Comparison of ENCODE assay signal across 8 cellular contexts in genomic region chr21:15730484-15731242, GRCh38. TPM values are rescaled to one million over a fixed set of nuclear protein-coding genes. Genes with fewer than 3 reads are reported as not detected.
DNase-seq lines count a peak whose midpoint lies in the region; ATAC-seq and TF ChIP-seq lines count a peak whose summit lies in the region.

No MANE protein-coding gene starts in this region.

- dilution Hi-C loops in mammary epithelial cell (cut with HindIII; ENCODE audit: low sequenced_read_pairs), result no loop called here

- in situ Hi-C loops in mammary epithelial cell (cut with MboI; ENCODE audit: low sequenced_read_pairs in 2 of 2), result no loop called here

- H3K4me1 ChIP-seq in mammary epithelial cell (ENCODE audit: insufficient read depth, low read length) (no peaks in the 10 kb centered on the region), lower lobe of right lung (peaks cover 46% of the 10 kb centered on the region), thymus (ENCODE audit: control insufficient read depth, insufficient read depth, low read length) (peaks cover 5% of the 10 kb centered on the region)

- no peaks in the 10 kb centered on the region for H3K36me3 ChIP-seq in mammary epithelial cell (ENCODE audit: insufficient read depth, low read length)
- H3K36me3 ChIP-seq in lower lobe of right lung, result no peaks in the 10 kb centered on the region
- no peaks in the 10 kb centered on the region for H3K36me3 ChIP-seq in thymus (ENCODE audit: control insufficient read depth, insufficient read depth)

- H3K9ac ChIP-seq in mammary epithelial cell (ENCODE audit: insufficient read depth, low read length), result peak overlapping the region; percentile 93

- H3K9me3 Mint-ChIP-seq in activated CD4-positive, alpha-beta T cell treated with anti-CD3 and anti-CD28 coated beads for 36 hours (ENCODE audit: low read depth), result no peaks in the 10 kb centered on the region

- no peaks in the 10 kb centered on the region for H3K27me3 ChIP-seq in mammary epithelial cell (ENCODE audit: insufficient read depth, low read length)
- no peaks in the 10 kb centered on the region for H3K27me3 ChIP-seq in lower lobe of right lung (ENCODE audit: low read depth)
- H3K27me3 ChIP-seq in thymus (ENCODE audit: control insufficient read depth, insufficient read depth), result no peaks in the 10 kb centered on the region

- peak overlapping the region; percentile 89 to 93 (median 92) for H3K4me3 ChIP-seq in mammary epithelial cell (replicated peaks in 1 of 3; ENCODE audit: insufficient read depth in 1 of 3, low read depth in 2 of 3, low read length in 3 of 3)
- H3K4me3 ChIP-seq in lower lobe of right lung, result peak overlapping the region; percentile 74
- peak overlapping the region; percentile 89 for H3K4me3 ChIP-seq in thymus (ENCODE audit: low read length)

- intact Hi-C loops in activated CD4-positive, alpha-beta T cell treated with anti-CD3 and anti-CD28 coated beads for 36 hours (cut with DNase I, micrococcal nuclease), result loop anchor here (1.0 to 10.0 kb wide), 10 partner anchors 67 to 1882 kb away; partner anchors contain the start of genes NRIP1 (in 2 of the 2), BTG3 (in 1 of the 2), HSPA13 (in 1 of the 2) and SAMSN1 (in 1 of the 2)
- intact Hi-C loops in mammary epithelial cell (cut with micrococcal nuclease), result loop anchor here (1.0 to 2.0 kb wide), 3 partner anchors 38 to 126 kb away; no protein-coding TSS in a partner anchor
- intact Hi-C loops in lower lobe of right lung (cut with DNase I), result loop anchor here (10.0 kb wide), 1 partner anchor 114 kb away; no protein-coding TSS in a partner anchor

- POLR2A ChIA-PET in activated CD4-positive, alpha-beta T cell treated with anti-CD3 and anti-CD28 coated beads for 36 hours (lab: Charles Lee), result no interaction called here

- no peak for DNase-seq in activated CD4-positive, alpha-beta T cell treated with anti-CD3 and anti-CD28 coated beads for 36 hours
- no peak for DNase-seq in activated CD4-positive, alpha-beta T cell treated with anti-CD3 and anti-CD28 coated beads for 48 hours
- DNase-seq in NCI-H345 (lab: John Stamatoyannopoulos, UW), result peak; percentile 37
- peak; percentile 19 for DNase-seq in mammary epithelial cell
- no peak for DNase-seq in lower lobe of right lung
- DNase-seq in epidermal melanocyte (ENCODE audit: insufficient read length, low spot score), result no peak

- peaks cover 4% of the 10 kb centered on the region for H3K27me3 Mint-ChIP-seq in activated CD4-positive, alpha-beta T cell treated with anti-CD3 and anti-CD28 coated beads for 36 hours

- CTCF ChIA-PET in activated CD4-positive, alpha-beta T cell treated with anti-CD3 and anti-CD28 coated beads for 36 hours (lab: Charles Lee), result no interaction called here
- CTCF ChIA-PET in mammary epithelial cell (lab: Charles Lee; ENCODE audit: low non-redundant PET), result interaction anchor here (0.6 kb wide), 1 partner anchor 137 kb away, joined by 9 read pairs; no protein-coding TSS in a partner anchor

- H3K36me3 Mint-ChIP-seq in activated CD4-positive, alpha-beta T cell treated with anti-CD3 and anti-CD28 coated beads for 36 hours (ENCODE audit: low read depth), result no peaks in the 10 kb centered on the region

- H3K4me2 ChIP-seq in mammary epithelial cell (ENCODE audit: insufficient read depth, low read depth, low read length), result peak overlapping the region; percentile 96

- peaks cover 53% of the 10 kb centered on the region for H3K79me2 ChIP-seq in mammary epithelial cell (ENCODE audit: insufficient read depth, low read length)

- peak overlapping the region; percentile 90 for H3K4me3 Mint-ChIP-seq in activated CD4-positive, alpha-beta T cell treated with anti-CD3 and anti-CD28 coated beads for 36 hours

- peak; percentile 2 for ATAC-seq in activated CD4-positive, alpha-beta T cell treated with anti-CD3 and anti-CD28 coated beads for 36 hours
- ATAC-seq in lower lobe of right lung (peak; percentile 0), HG03196 (IDR thresholded peaks at IDR 0.05; ENCODE audit: unreplicated experiment) (no peak)

- no peaks in the 10 kb centered on the region for H4K20me1 ChIP-seq in mammary epithelial cell (ENCODE audit: insufficient read depth, low read length)

- BruUV-seq in mammary epithelial cell (replicated peaks; lab: Mats Ljungman, UMichigan), result TSS peak; percentile 37

- peak overlapping the region; percentile 90 for H3K27ac Mint-ChIP-seq in activated CD4-positive, alpha-beta T cell treated with anti-CD3 and anti-CD28 coated beads for 36 hours

- H2AFZ ChIP-seq in mammary epithelial cell (ENCODE audit: low read depth, low read length), result peak overlapping the region; percentile 86

- H3K9me3 ChIP-seq in mammary epithelial cell (replicated peaks; ENCODE audit: insufficient read depth, low read length) (no peaks in the 10 kb centered on the region), lower lobe of right lung (no peaks in the 10 kb centered on the region), thymus (ENCODE audit: control insufficient read depth) (no peaks in the 10 kb centered on the region)

- 2% methylated on average over 11 of the region's 30 CpGs for WGBS in mammary epithelial cell (ENCODE audit: low coverage, missing lambda C conversion rate)
- WGBS in thymus, result under 1% methylated on average over 30 of the region's 30 CpGs

- peak overlapping the region; percentile 76 for H3K27ac ChIP-seq in mammary epithelial cell (ENCODE audit: insufficient read depth, low read depth, low read length)
- peak overlapping the region; percentile 94 for H3K27ac ChIP-seq in lower lobe of right lung
- peak overlapping the region; percentile 94 for H3K27ac ChIP-seq in thymus (ENCODE audit: low read depth)

- TF ChIP-seq CTCF in mammary epithelial cell (conservative IDR thresholded peaks at IDR 0.05 in 1 of 2, IDR thresholded peaks at IDR 0.05 in 1 of 2; ENCODE audit: extremely low read depth in 1 of 2, insufficient read depth in 1 of 2, low read depth in 1 of 2, low read length in 2 of 2) (no peak), lower lobe of right lung (IDR thresholded peaks at IDR 0.05) (no peak)

- peaks cover 33% of the 10 kb centered on the region for H3K4me1 Mint-ChIP-seq in activated CD4-positive, alpha-beta T cell treated with anti-CD3 and anti-CD28 coated beads for 36 hours

RNA-seq across cellular contexts. Expression of gene USP25, which starts 0.9 kb away (rescaled TPM):
- total RNA-seq in activated CD4-positive, alpha-beta T cell treated with anti-CD3 and anti-CD28 coated beads for 36 hours, result 10 to 100 TPM; 31.8 to 35.8 TPM
- total RNA-seq in mammary epithelial cell (10 to 100 TPM; 43.0 to 54.2 TPM), lower lobe of right lung (74.4 TPM)
- polyA plus RNA-seq in mammary epithelial cell (14.4 TPM), thymus (19.8 TPM)
- 42.8 TPM for polyA minus RNA-seq in mammary epithelial cell

Comparison
In these comparisons a context has a peak if more than half of its experiments do, and no peak if none do; other contexts are left out.
1. DNase-seq: peak in NCI-H345 (single experiment) and mammary epithelial cell (single experiment); none in activated CD4-positive, alpha-beta T cell treated with anti-CD3 and anti-CD28 coated beads for 36 hours (single experiment), activated CD4-positive, alpha-beta T cell treated with anti-CD3 and anti-CD28 coated beads for 48 hours (single experiment), lower lobe of right lung (single experiment) and epidermal melanocyte (single experiment).
2. Peak in every context shown above with its lines, with median percentiles within 50 percentile points of each other: H3K27ac ChIP-seq and H3K4me3 ChIP-seq.